26 cellular contexts compared by ENCODE assay signal in the genomic region with DNA sequence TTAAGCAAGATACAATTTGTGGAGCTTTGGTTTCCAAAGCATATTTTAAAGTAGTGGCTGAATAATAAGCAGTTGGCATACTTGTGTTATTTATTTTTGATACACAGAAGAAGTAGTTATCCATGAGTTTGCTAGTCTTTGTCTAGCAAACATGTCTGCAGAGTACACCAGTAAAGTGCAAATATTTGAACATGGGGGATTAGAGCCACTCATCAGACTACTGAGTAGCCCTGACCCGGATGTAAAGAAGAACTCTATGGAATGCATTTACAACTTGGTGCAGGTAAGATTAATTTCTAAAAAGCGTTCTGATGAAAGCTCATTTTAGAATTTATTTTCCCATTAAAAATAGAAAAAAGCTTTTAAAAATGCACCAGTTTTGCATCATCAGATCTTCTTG. TPM values are rescaled to one million over a fixed set of nuclear protein-coding genes. Genes with fewer than 3 reads are reported as not detected.
"Had no signal": no experiment of that assay in that cellular context is flagged by ENCODE, and none has a peak within 500 bp of the region (broad histone marks: within the 10 kb centered on the region; RNA-seq: fewer than 3 reads in every experiment).

No MANE protein-coding gene starts in this region.

- H3K27ac Mint-ChIP-seq: activated CD4-positive, alpha-beta memory T cell treated with anti-CD3 and anti-CD28 coated beads, Interleukin-2, amount 10 ng/mL, durations not matched to agents 7 days and 5 days; activated CD4-positive, alpha-beta T cell treated with anti-CD3 and anti-CD28 coated beads for 36 hours; activated naive CD4-positive, alpha-beta T cell treated with anti-CD3 and anti-CD28 coated beads for 36 hours; activated naive CD8-positive, alpha-beta T cell; activated T-helper 17 cell treated with anti-CD3 and anti-CD28 coated beads, Interleukin-2, amount 50 U/mL, for 72 hours; T-cell had no signal

- H3K36me3 Mint-ChIP-seq: activated naive CD8-positive, alpha-beta T cell; T-cell had no signal

- DNase-seq: activated CD4-positive, alpha-beta memory T cell treated with anti-CD3 and anti-CD28 coated beads, Interleukin-2, amount 10 ng/mL, durations not matched to agents 7 days and 5 days; activated CD4-positive, alpha-beta T cell treated with anti-CD3 and anti-CD28 coated beads for 36 hours; activated CD4-positive, alpha-beta T cell treated with anti-CD3 and anti-CD28 coated beads, Interleukin-2, amount 50 U/mL, for 1 hour; activated gamma-delta T cell; activated naive CD4-positive, alpha-beta T cell treated with anti-CD3 and anti-CD28 coated beads for 36 hours; activated T-cell treated with anti-CD3 and anti-CD28 coated beads for 4 hours; activated T-cell treated with anti-CD3 and anti-CD28 coated beads, Interleukin-2, amount 50 U/mL, for 48 hours; brain microvascular endothelial cell; Karpas-422; MM.1S; NCI-H1105 treated with DMSO at 0.1 percent for 48 hours; NCI-H146; NCI-H187 treated with DMSO at 0.1 percent for 48 hours; NCI-H2081 treated with DMSO at 0.1 percent for 48 hours; NCI-H2171; NCI-H2227 treated with DMSO at 0.1 percent for 48 hours; NCI-H524; PC-9; T-cell; T-helper 2 cell; T1000 had no signal

- H3K27me3 Mint-ChIP-seq: activated CD4-positive, alpha-beta T cell treated with anti-CD3 and anti-CD28 coated beads for 36 hours; activated naive CD8-positive, alpha-beta T cell had no signal

- H3K4me2 ChIP-seq: PC-9 had no signal

- H3K4me3 ChIP-seq: cardiac muscle cell, PC-9, SK-N-MC had no signal

- H3K27me3 ChIP-seq: brain microvascular endothelial cell, cardiac muscle cell had no signal

- H3K4me3 Mint-ChIP-seq: activated CD4-positive, alpha-beta memory T cell treated with anti-CD3 and anti-CD28 coated beads, Interleukin-2, amount 10 ng/mL, durations not matched to agents 7 days and 5 days; activated CD4-positive, alpha-beta T cell treated with anti-CD3 and anti-CD28 coated beads for 36 hours; activated naive CD4-positive, alpha-beta T cell treated with anti-CD3 and anti-CD28 coated beads for 36 hours; activated naive CD8-positive, alpha-beta T cell; activated T-helper 17 cell treated with anti-CD3 and anti-CD28 coated beads, Interleukin-2, amount 50 U/mL, for 72 hours; T-cell had no signal

- H3K36me3 ChIP-seq: brain microvascular endothelial cell, cardiac muscle cell had no signal

- H3K4me1 Mint-ChIP-seq: activated CD4-positive, alpha-beta memory T cell treated with anti-CD3 and anti-CD28 coated beads, Interleukin-2, amount 10 ng/mL, durations not matched to agents 7 days and 5 days; activated CD4-positive, alpha-beta T cell treated with anti-CD3 and anti-CD28 coated beads for 36 hours; activated T-helper 17 cell treated with anti-CD3 and anti-CD28 coated beads, Interleukin-2, amount 50 U/mL, for 72 hours; T-cell had no signal

- H3K9me3 Mint-ChIP-seq: activated CD4-positive, alpha-beta memory T cell treated with anti-CD3 and anti-CD28 coated beads, Interleukin-2, amount 10 ng/mL, durations not matched to agents 7 days and 5 days; activated naive CD4-positive, alpha-beta T cell treated with anti-CD3 and anti-CD28 coated beads for 36 hours; T-cell had no signal

- H2AFZ ChIP-seq: PC-9 had no signal

- H3K27ac ChIP-seq: brain microvascular endothelial cell, cardiac muscle cell, PC-9, SK-N-MC had no signal

RNA-seq across cellular contexts. Expression of gene ARMC3, which starts 31.4 kb away (rescaled TPM):
- total RNA-seq: activated CD4-positive, alpha-beta memory T cell treated with anti-CD3 and anti-CD28 coated beads, Interleukin-2, amount 10 ng/mL, durations not matched to agents 7 days and 5 days; activated CD4-positive, alpha-beta T cell treated with anti-CD3 and anti-CD28 coated beads for 36 hours; activated CD8-positive, alpha-beta memory T cell treated with anti-CD3 and anti-CD28 coated beads for 36 hours; activated naive CD4-positive, alpha-beta T cell treated with anti-CD3 and anti-CD28 coated beads for 36 hours; activated T-helper 17 cell treated with anti-CD3 and anti-CD28 coated beads, Interleukin-2, amount 50 U/mL, for 72 hours; cardiac muscle cell; T-cell had no signal
- polyA plus RNA-seq: cardiac muscle cell had no signal
